In genomic region chr10:71090330-71090729, GRCh38 we compare ENCODE assay signal across 12 cellular contexts.
"Had no signal": no experiment of that assay in that cellular context is flagged by ENCODE, and none has a peak within 500 bp of the region (broad histone marks: within the 10 kb centered on the region; RNA-seq: fewer than 3 reads in every experiment).

No MANE protein-coding gene starts in this region.

- H3K27ac ChIP-seq: lower lobe of right lung, SJCRH30 had no signal

- H3K36me3 Mint-ChIP-seq: naive thymus-derived CD8-positive, alpha-beta T cell had no signal

- ATAC-seq: lower lobe of right lung; naive thymus-derived CD8-positive, alpha-beta T cell; stimulated activated naive CD8-positive, alpha-beta T cell treated with anti-CD3 and anti-CD28 coated beads, Interleukin-15, Interleukin-2, amounts not matched to agents 100 U/mL and 50 U/mL, for 24 hours had no signal

- DNase-seq: activated naive CD4-positive, alpha-beta T cell treated with Interleukin-2 at 50 U/mL for 16 hours; caudate nucleus; cortex of kidney; effector CD8-positive, alpha-beta T cell; hippocampal formation; lower lobe of right lung; SJCRH30; stimulated activated CD4-positive, alpha-beta T cell treated with anti-CD3 and anti-CD28 coated beads, Interleukin-12 subunit alpha, Interleukin-12 subunit beta, amount 100 ng/mL, for 4 hours; stimulated activated CD4-positive, alpha-beta T cell treated with anti-CD3 and anti-CD28 coated beads, Interleukin-2, amount 100 ng/mL, for 48 hours; stimulated activated CD8-positive, alpha-beta memory T cell treated with anti-CD3 and anti-CD28 coated beads, Interleukin-4, amount 100 ng/mL, for 48 hours; stimulated activated naive CD8-positive, alpha-beta T cell treated with anti-CD3 and anti-CD28 coated beads, Interleukin-15, Interleukin-2, amounts not matched to agents 100 U/mL and 50 U/mL, for 24 hours had no signal

- H3K27me3 ChIP-seq: SJCRH30 had no signal

- H3K9me3 ChIP-seq: lower lobe of right lung, SJCRH30 had no signal

- H3K4me3 ChIP-seq: lower lobe of right lung, SJCRH30 had no signal

- H3K36me3 ChIP-seq: lower lobe of right lung, SJCRH30 had no signal

- H3K4me1 ChIP-seq: lower lobe of right lung, SJCRH30 had no signal

- H3K4me3 Mint-ChIP-seq: naive thymus-derived CD8-positive, alpha-beta T cell had no signal

- H3K4me1 Mint-ChIP-seq: naive thymus-derived CD8-positive, alpha-beta T cell had no signal
